Comparison of ENCODE assay signal across 29 cellular contexts in the genomic region with DNA sequence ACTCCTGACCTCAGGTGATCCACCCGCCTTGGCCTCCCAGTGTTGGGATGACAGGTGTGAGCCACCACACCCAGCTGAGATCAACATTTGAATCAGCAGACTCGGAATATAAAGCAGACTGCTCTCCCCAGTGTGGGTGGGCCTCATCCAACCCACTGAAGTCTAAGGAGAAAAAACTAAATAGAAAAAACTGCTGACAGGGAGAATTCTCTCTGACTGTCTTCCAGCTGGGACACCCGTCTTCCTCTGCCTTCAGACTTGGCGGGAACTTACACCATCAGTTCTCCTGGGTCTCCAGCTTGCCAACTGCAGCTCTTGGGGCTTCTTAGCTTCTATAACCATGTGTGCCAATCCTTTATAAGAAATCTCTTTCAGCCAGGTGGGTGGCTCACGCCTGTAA.
"Had no signal": no experiment of that assay in that cellular context is flagged by ENCODE, and none has a peak within 500 bp of the region (broad histone marks: within the 10 kb centered on the region; RNA-seq: fewer than 3 reads in every experiment).

No MANE protein-coding gene starts in this region.

- H3K36me3 Mint-ChIP-seq: activated naive CD8-positive, alpha-beta T cell had no signal

- ATAC-seq: activated T-cell treated with anti-CD3 and anti-CD28 coated beads, Interleukin-2, amount 50 U/mL, for 72 hours; activated T-helper 17 cell treated with anti-CD3 and anti-CD28 coated beads, Interleukin-2, amount 50 U/mL, for 72 hours; foreskin keratinocyte; gastrocnemius medialis; heart left ventricle; WTC11 had no signal

- H3K27ac ChIP-seq: epithelial cell of prostate, foreskin keratinocyte had no signal

- FAIRE-seq: colon, endometrium, endothelial cell of umbilical vein had no signal

- H3K9me3 Mint-ChIP-seq: activated T-cell treated with anti-CD3 and anti-CD28 coated beads, Interleukin-2, amount 50 U/mL, for 24 hours; activated T-helper 17 cell treated with anti-CD3 and anti-CD28 coated beads, Interleukin-2, amount 50 U/mL, for 72 hours had no signal

- H3K27ac Mint-ChIP-seq: activated CD4-positive, alpha-beta memory T cell treated with anti-CD3 and anti-CD28 coated beads, Interleukin-2, amount 10 ng/mL, durations not matched to agents 7 days and 5 days; activated CD4-positive, alpha-beta T cell treated with anti-CD3 and anti-CD28 coated beads, Interleukin-2, amount 10 ng/mL, durations not matched to agents 7 days and 5 days; activated naive CD8-positive, alpha-beta T cell; activated T-cell treated with anti-CD3 and anti-CD28 coated beads, Interleukin-2, amount 50 U/mL, for 24 hours; activated T-cell treated with anti-CD3 and anti-CD28 coated beads, Interleukin-2, amount 50 U/mL, for 72 hours; activated T-helper 17 cell treated with anti-CD3 and anti-CD28 coated beads, Interleukin-2, amount 50 U/mL, for 72 hours; WTC11 had no signal

- DNase-seq: activated CD4-positive, alpha-beta memory T cell treated with anti-CD3 and anti-CD28 coated beads, Interleukin-2, amount 10 ng/mL, durations not matched to agents 7 days and 5 days; activated CD4-positive, alpha-beta T cell treated with anti-CD3 and anti-CD28 coated beads for 1 hour; activated CD4-positive, alpha-beta T cell treated with anti-CD3 and anti-CD28 coated beads for 4 hours; activated CD4-positive, alpha-beta T cell treated with anti-CD3 and anti-CD28 coated beads, Interleukin-2, amount 10 ng/mL, durations not matched to agents 7 days and 5 days; activated CD4-positive, alpha-beta T cell treated with anti-CD3 and anti-CD28 coated beads, Interleukin-2, amount 50 U/mL, for 4 hours; activated CD8-positive, alpha-beta memory T cell treated with anti-CD3 and anti-CD28 coated beads, Interleukin-2, amount 50 U/mL, for 48 hours; activated effector memory CD4-positive, alpha-beta T cell treated with Interleukin-2 at 50 U/mL for 16 hours; activated gamma-delta T cell treated with Interleukin-2 at 50 U/mL for 16 hours; activated naive CD4-positive, alpha-beta T cell treated with anti-CD3 and anti-CD28 coated beads, Interleukin-2, amount 50 U/mL, for 16 hours; activated naive CD4-positive, alpha-beta T cell treated with Interleukin-2 at 50 U/mL for 16 hours; activated T-cell treated with anti-CD3 and anti-CD28 coated beads for 4 hours; activated T-cell treated with anti-CD3 and anti-CD28 coated beads, Interleukin-2, amount 50 U/mL, for 24 hours; activated T-cell treated with anti-CD3 and anti-CD28 coated beads, Interleukin-2, amount 50 U/mL, for 72 hours; amniotic stem cell; anterior cingulate cortex; caudate nucleus; effector CD8-positive, alpha-beta T cell; foreskin keratinocyte; gastrocnemius medialis; glutamatergic neuron; heart left ventricle; T-helper 2 cell had no signal

- H3K4me3 Mint-ChIP-seq: activated CD4-positive, alpha-beta memory T cell treated with anti-CD3 and anti-CD28 coated beads, Interleukin-2, amount 10 ng/mL, durations not matched to agents 7 days and 5 days; activated CD4-positive, alpha-beta T cell treated with anti-CD3 and anti-CD28 coated beads, Interleukin-2, amount 10 ng/mL, durations not matched to agents 7 days and 5 days; activated naive CD8-positive, alpha-beta T cell; activated T-cell treated with anti-CD3 and anti-CD28 coated beads, Interleukin-2, amount 50 U/mL, for 24 hours; activated T-cell treated with anti-CD3 and anti-CD28 coated beads, Interleukin-2, amount 50 U/mL, for 72 hours; activated T-helper 17 cell treated with anti-CD3 and anti-CD28 coated beads, Interleukin-2, amount 50 U/mL, for 72 hours; WTC11 had no signal

- H3K9me3 ChIP-seq: gastrocnemius medialis, heart left ventricle had no signal

- H3K4me3 ChIP-seq: gastrocnemius medialis, heart left ventricle had no signal

- H3K36me3 ChIP-seq: gastrocnemius medialis, heart left ventricle had no signal

- H3K27me3 ChIP-seq: foreskin keratinocyte, gastrocnemius medialis, heart left ventricle had no signal
